ENCODE assay signal across 8 cellular contexts in the genomic region with DNA sequence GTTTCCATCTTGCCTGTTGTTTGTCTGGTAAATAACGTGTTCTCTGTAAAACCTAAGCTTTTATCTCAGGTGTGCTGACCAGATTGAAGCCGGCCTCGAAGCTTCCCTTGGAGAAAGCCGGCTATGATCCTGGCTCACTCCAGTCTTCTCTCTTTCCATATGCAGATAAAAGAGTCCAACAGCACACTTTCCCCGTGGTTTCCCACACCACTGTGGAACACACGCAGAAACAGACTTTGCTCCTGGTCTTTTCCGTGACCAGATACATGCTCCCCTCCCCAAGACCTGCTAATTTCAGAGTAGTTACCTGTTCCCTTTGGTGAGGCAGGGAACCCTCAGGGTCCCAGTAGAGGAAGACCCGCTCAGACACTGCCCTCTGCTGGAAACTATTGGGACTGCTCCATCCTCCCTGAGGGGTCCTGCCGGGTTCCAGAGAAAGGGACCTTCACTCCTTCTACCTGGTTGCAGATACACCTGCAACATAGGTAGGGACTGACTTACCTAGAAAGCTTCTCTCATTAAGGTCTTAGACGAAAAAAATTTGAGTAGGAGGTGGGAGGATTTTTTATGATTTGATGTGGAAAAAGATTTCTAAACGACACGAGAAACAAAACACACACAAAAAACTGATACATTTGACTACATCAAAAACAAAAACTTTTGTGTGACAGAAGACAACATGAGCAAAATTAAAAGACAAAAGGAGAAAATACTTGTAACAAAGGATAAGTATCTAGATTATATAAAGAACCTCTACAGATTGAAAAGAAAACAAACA.
DNase-seq lines count a peak whose midpoint lies in the region; ATAC-seq, FAIRE-seq and TF ChIP-seq lines count a peak whose summit lies in the region.

No MANE protein-coding gene starts in this region.

- no peak overlapping the region for H3K27ac ChIP-seq in CD8-positive, alpha-beta T cell (ENCODE audit: low read depth, low read length)
- H3K27ac ChIP-seq in ovary, result no peak overlapping the region

- no peak for TF ChIP-seq EP300 in ovary (IDR thresholded peaks at IDR 0.05)

- H3K9ac ChIP-seq in NT2/D1 (ENCODE audit: insufficient read length, low read depth), result no peak overlapping the region

- no peak for FAIRE-seq in H54 (lab: Jason Lieb, UNC)

- no peaks in the 10 kb centered on the region for H3K4me1 ChIP-seq in CD8-positive, alpha-beta T cell (ENCODE audit: insufficient read depth, low read length)
- H3K4me1 ChIP-seq in NT2/D1 (ENCODE audit: insufficient read depth, insufficient read length), result no peaks in the 10 kb centered on the region
- H3K4me1 ChIP-seq in ovary (ENCODE audit: insufficient read depth), result no peaks in the 10 kb centered on the region

- H3K36me3 ChIP-seq in CD8-positive, alpha-beta T cell (ENCODE audit: insufficient read depth, low read length), result no peaks in the 10 kb centered on the region
- H3K36me3 ChIP-seq in NT2/D1 (ENCODE audit: insufficient read depth, insufficient read length, low read length) (no peaks in the 10 kb centered on the region), ovary (no peaks in the 10 kb centered on the region)

- WGBS in ovary, 3 donors, result 50 to 59% (median 53%) methylated on average over 12 of the region's 12 CpGs

- peak; percentile 99 for TF ChIP-seq CTCF in CD8-positive, alpha-beta T cell (IDR thresholded peaks at IDR 0.05)
- TF ChIP-seq CTCF in retinal pigment epithelial cell (conservative IDR thresholded peaks at IDR 0.05; ENCODE audit: low read depth, low read length) (peak; percentile 94), ovary (IDR thresholded peaks at IDR 0.05) (no peak)

- POLR2A ChIA-PET in CD8-positive, alpha-beta T cell (lab: Charles Lee), result no interaction called here

- H3K27me3 Mint-ChIP-seq in CD8-positive, alpha-beta T cell (ENCODE audit: low read depth), result no peaks in the 10 kb centered on the region

- no peaks in the 10 kb centered on the region for H3K9me3 ChIP-seq in CD8-positive, alpha-beta T cell (ENCODE audit: low read length)
- H3K9me3 ChIP-seq in NT2/D1 (ENCODE audit: insufficient read depth, low read length), result no peaks in the 10 kb centered on the region
- H3K9me3 ChIP-seq in ovary, result no peaks in the 10 kb centered on the region

- peaks cover 2% of the 10 kb centered on the region for H3K4me1 Mint-ChIP-seq in CD8-positive, alpha-beta T cell (ENCODE audit: low read depth)

- H3K27ac Mint-ChIP-seq in CD8-positive, alpha-beta T cell, result no peak overlapping the region

- CTCF ChIA-PET in CD8-positive, alpha-beta T cell (lab: Charles Lee), result interaction anchor here (0.6 to 5.5 kb wide), 46 partner anchors 9 to 1062 kb away, joined by 3 to 122 read pairs (median 4); partner anchors contain the start of gene FUT8

- H3K4me3 ChIP-seq in CD8-positive, alpha-beta T cell (ENCODE audit: low read depth, low read length), result no peak overlapping the region
- H3K4me3 ChIP-seq in NT2/D1 (ENCODE audit: insufficient read length, low read depth), result no peak overlapping the region
- H3K4me3 ChIP-seq in retinal pigment epithelial cell (ENCODE audit: low read length), result no peak overlapping the region
- no peak overlapping the region for H3K4me3 ChIP-seq in ovary

- H3K27me3 ChIP-seq in CD8-positive, alpha-beta T cell (ENCODE audit: insufficient read depth, low read length), result no peaks in the 10 kb centered on the region
- H3K27me3 ChIP-seq in NT2/D1 (ENCODE audit: insufficient read depth, insufficient read length) (no peaks in the 10 kb centered on the region), ovary (no peaks in the 10 kb centered on the region)

- peak; percentile 89 for ATAC-seq in CD8-positive, alpha-beta T cell
- ATAC-seq in HG03097 (IDR thresholded peaks at IDR 0.05; ENCODE audit: low FRiP score, unreplicated experiment), result no peak

- TF ChIP-seq POLR2A in H54 (IDR thresholded peaks at IDR 0.05; ENCODE audit: low read depth, low read length) (no peak), ovary (IDR thresholded peaks at IDR 0.05) (no peak)

- DNase-seq in CD8-positive, alpha-beta T cell, result peak; percentile 47 to 86 (median 73)
- DNase-seq in H54 (ENCODE audit: insufficient read length, low spot score) (peak; percentile 24), NT2/D1 (ENCODE audit: low read depth, low spot score) (peak; percentile 40), activated T-helper 1 cell treated with Interleukin-2 at 50 U/mL for 16 hours (ENCODE audit: low read depth) (peak; percentile 53), germinal center (ENCODE audit: low spot score) (peak; percentile 76), retinal pigment epithelial cell (ENCODE audit: low read depth) (peak; percentile 0), ovary (no peak)

- no peak overlapping the region for H3K4me3 Mint-ChIP-seq in CD8-positive, alpha-beta T cell

- H3K9me3 Mint-ChIP-seq in CD8-positive, alpha-beta T cell, result no peaks in the 10 kb centered on the region

- intact Hi-C loops in CD8-positive, alpha-beta T cell (cut with DNase I, micrococcal nuclease), result loop anchor here (1.0 to 5.0 kb wide), 9 partner anchors 108 to 1084 kb away; partner anchors contain the start of gene FNTB (in 2 of the 2)
- intact Hi-C loops in ovary (cut with DNase I), result no loop called here

- H3K36me3 Mint-ChIP-seq in CD8-positive, alpha-beta T cell, result no peaks in the 10 kb centered on the region

Comparison
In these comparisons a context has a peak if more than half of its experiments do, and no peak if none do; other contexts are left out.
1. DNase-seq: peak in CD8-positive, alpha-beta T cell (7 of 7), H54 (single experiment), NT2/D1 (single experiment), activated T-helper 1 cell treated with Interleukin-2 at 50 U/mL for 16 hours (single experiment), germinal center (single experiment) and retinal pigment epithelial cell (single experiment); none in ovary (0 of 5).
2. CTCF ChIP-seq: peak in CD8-positive, alpha-beta T cell (single experiment) and retinal pigment epithelial cell (single experiment); none in ovary (0 of 3).
3. intact Hi-C loops: an anchor here in CD8-positive, alpha-beta T cell (1.0 to 5.0 kb wide); none called in ovary.